In genomic region chr17:5919104-5919503, GRCh38 we compare ENCODE assay signal across 17 cellular contexts.
"Had no signal": no experiment of that assay in that cellular context is flagged by ENCODE, and none has a peak within 500 bp of the region (broad histone marks: within the 10 kb centered on the region; RNA-seq: fewer than 3 reads in every experiment).

No MANE protein-coding gene starts in this region.

- H3K4me3 ChIP-seq: left lung, psoas muscle, stomach had no signal

- DNase-seq: activated CD4-positive, alpha-beta T cell treated with anti-CD3 and anti-CD28 coated beads, Interleukin-2, amount 10 ng/mL, durations not matched to agents 24 days and 14 days; activated CD4-positive, CD25-positive, alpha-beta regulatory T cell; activated CD8-positive, alpha-beta T cell treated with anti-CD3 and anti-CD28 coated beads for 36 hours; activated naive CD4-positive, alpha-beta T cell treated with Interleukin-2 at 50 U/mL for 16 hours; activated naive CD8-positive, alpha-beta T cell treated with anti-CD3 and anti-CD28 coated beads, Interleukin-2, amount 10 ng/mL, durations not matched to agents 7 days and 5 days; activated T-cell treated with anti-CD3 and anti-CD28 coated beads, Interleukin-2, amount 50 U/mL, for 1 hour; amygdala; erythroblast; foreskin melanocyte; kidney; left lung; psoas muscle; right cardiac atrium; stomach; T-helper 1 cell; T-helper 9 cell had no signal

- H3K4me1 ChIP-seq: left lung, psoas muscle, stomach had no signal

- H3K36me3 ChIP-seq: left lung, stomach had no signal

- ATAC-seq: activated CD8-positive, alpha-beta T cell treated with anti-CD3 and anti-CD28 coated beads for 36 hours; activated T-helper 17 cell treated with anti-CD3 and anti-CD28 coated beads, Interleukin-2, amount 50 U/mL, for 72 hours; left lung; psoas muscle; right cardiac atrium had no signal

- H3K9me3 ChIP-seq: left lung, psoas muscle, stomach had no signal

- H3K27ac ChIP-seq: left lung, psoas muscle, stomach had no signal
